In the genomic region with DNA sequence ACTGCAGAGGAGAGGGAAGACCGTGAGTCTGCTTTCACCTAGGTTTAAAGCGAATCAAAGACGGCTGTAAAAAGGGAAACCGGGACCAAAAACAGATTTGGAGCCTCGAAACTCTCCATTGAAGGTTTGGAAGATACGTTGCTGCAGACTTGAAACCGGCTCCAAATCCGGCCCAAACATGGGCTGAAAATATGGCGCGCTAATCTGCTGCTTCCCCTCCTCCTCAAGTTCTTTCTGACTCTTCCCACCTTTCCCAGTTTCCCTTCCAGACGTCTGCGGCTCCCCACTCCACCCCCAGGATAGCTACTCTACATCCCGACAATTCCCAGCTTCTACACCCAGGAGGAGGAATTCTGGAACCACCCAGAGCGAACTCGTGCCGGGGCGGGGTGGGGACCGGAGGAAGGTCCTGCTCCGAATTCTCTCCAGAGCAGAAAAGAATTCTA, we compare ENCODE assay signal across 8 cellular contexts. TPM values are rescaled to one million over a fixed set of nuclear protein-coding genes. Genes with fewer than 3 reads are reported as not detected.
DNase-seq lines count a peak whose midpoint lies in the region; ATAC-seq and TF ChIP-seq lines count a peak whose summit lies in the region.

No MANE protein-coding gene starts in this region.

- H3K9me3 Mint-ChIP-seq in activated naive CD4-positive, alpha-beta T cell treated with anti-CD3 and anti-CD28 coated beads, Interleukin-2, amount 10 ng/mL, durations not matched to agents 7 days and 5 days, result no peaks in the 10 kb centered on the region
- H3K9me3 Mint-ChIP-seq in dendritic cell treated with granulocyte-macrophage colony-stimulating factor and Interleukin-4, amounts not matched to agents 40 ng/mL and 50 ng/mL, for 4 days, result no peaks in the 10 kb centered on the region

- H3K4me1 Mint-ChIP-seq in activated naive CD4-positive, alpha-beta T cell treated with anti-CD3 and anti-CD28 coated beads, Interleukin-2, amount 10 ng/mL, durations not matched to agents 7 days and 5 days, result peaks cover 30% of the 10 kb centered on the region
- H3K4me1 Mint-ChIP-seq in dendritic cell treated with granulocyte-macrophage colony-stimulating factor and Interleukin-4, amounts not matched to agents 40 ng/mL and 50 ng/mL, for 4 days (ENCODE audit: low read depth), result peaks cover 35% of the 10 kb centered on the region

- no peak for TF ChIP-seq POLR2A in uterus (IDR thresholded peaks at IDR 0.05)

- peak overlapping the region; percentile 58 for H3K27ac Mint-ChIP-seq in activated naive CD4-positive, alpha-beta T cell treated with anti-CD3 and anti-CD28 coated beads, Interleukin-2, amount 10 ng/mL, durations not matched to agents 7 days and 5 days
- no peak overlapping the region for H3K27ac Mint-ChIP-seq in dendritic cell treated with granulocyte-macrophage colony-stimulating factor and Interleukin-4, amounts not matched to agents 40 ng/mL and 50 ng/mL, for 4 days

- H3K9me3 ChIP-seq in muscle layer of duodenum (ENCODE audit: control insufficient read depth in 1 of 2, low read length in 2 of 2) (no peaks in the 10 kb centered on the region), uterus (no peaks in the 10 kb centered on the region)

- intact Hi-C loops in dendritic cell treated with granulocyte-macrophage colony-stimulating factor and Interleukin-4, amounts not matched to agents 40 ng/mL and 50 ng/mL, for 4 days (cut with micrococcal nuclease), result loop anchor here (2.0 to 10.0 kb wide), 2 partner anchors 441 to 573 kb away; no protein-coding TSS in a partner anchor
- intact Hi-C loops in uterus (cut with DNase I; ENCODE audit: low total_unique reads), result no loop called here

- no peak overlapping the region for H3K27ac ChIP-seq in muscle layer of duodenum (ENCODE audit: low read length)
- H3K27ac ChIP-seq in uterus, result no peak overlapping the region

- no peak for DNase-seq in activated naive CD4-positive, alpha-beta T cell treated with anti-CD3 and anti-CD28 coated beads, Interleukin-2, amount 10 ng/mL, durations not matched to agents 7 days and 5 days
- DNase-seq in activated naive CD4-positive, alpha-beta T cell (lab: John Stamatoyannopoulos, UW), result no peak
- DNase-seq in uterus, result no peak
- DNase-seq in germinal center (ENCODE audit: low spot score), result no peak
- DNase-seq in OCI-M1 (lab: John Stamatoyannopoulos, UW), result no peak

- H3K4me3 ChIP-seq in muscle layer of duodenum (ENCODE audit: low read depth in 1 of 2, low read length in 2 of 2), result peak overlapping the region; percentile 74 to 85
- H3K4me3 ChIP-seq in uterus, result peak overlapping the region; percentile 34 to 40

- no peak for TF ChIP-seq CTCF in uterus (IDR thresholded peaks at IDR 0.05)

- peaks cover 2% of the 10 kb centered on the region for H3K36me3 Mint-ChIP-seq in activated naive CD4-positive, alpha-beta T cell treated with anti-CD3 and anti-CD28 coated beads, Interleukin-2, amount 10 ng/mL, durations not matched to agents 7 days and 5 days
- peaks cover 10% of the 10 kb centered on the region for H3K36me3 Mint-ChIP-seq in dendritic cell treated with granulocyte-macrophage colony-stimulating factor and Interleukin-4, amounts not matched to agents 40 ng/mL and 50 ng/mL, for 4 days (ENCODE audit: low read depth)

- H3K27me3 Mint-ChIP-seq in activated naive CD4-positive, alpha-beta T cell treated with anti-CD3 and anti-CD28 coated beads, Interleukin-2, amount 10 ng/mL, durations not matched to agents 7 days and 5 days, result peaks cover 79% of the 10 kb centered on the region
- peaks cover 84% of the 10 kb centered on the region for H3K27me3 Mint-ChIP-seq in dendritic cell treated with granulocyte-macrophage colony-stimulating factor and Interleukin-4, amounts not matched to agents 40 ng/mL and 50 ng/mL, for 4 days

- H3K4me1 ChIP-seq in muscle layer of duodenum (ENCODE audit: control insufficient read depth in 1 of 2, insufficient read depth in 2 of 2, low read length in 2 of 2) (peaks cover 0 to 32% of the 10 kb centered on the region in 2 donors), uterus (no peaks in the 10 kb centered on the region)

- H3K4me3 Mint-ChIP-seq in activated naive CD4-positive, alpha-beta T cell treated with anti-CD3 and anti-CD28 coated beads, Interleukin-2, amount 10 ng/mL, durations not matched to agents 7 days and 5 days, result peak overlapping the region; percentile 82
- H3K4me3 Mint-ChIP-seq in dendritic cell treated with granulocyte-macrophage colony-stimulating factor and Interleukin-4, amounts not matched to agents 40 ng/mL and 50 ng/mL, for 4 days, result peak overlapping the region; percentile 90

- H3K36me3 ChIP-seq in muscle layer of duodenum (ENCODE audit: control insufficient read depth in 1 of 2, insufficient read depth in 2 of 2, low read length in 2 of 2) (no peaks in the 10 kb centered on the region), uterus (no peaks in the 10 kb centered on the region)

- no peak for ATAC-seq in GM21526 (IDR thresholded peaks at IDR 0.05; ENCODE audit: low FRiP score, unreplicated experiment)

- H3K27me3 ChIP-seq in muscle layer of duodenum (ENCODE audit: low read depth, low read length) (peaks cover 58% of the 10 kb centered on the region), uterus (peaks cover 4 to 15% of the 10 kb centered on the region in 2 donors)

- CTCF ChIA-PET in activated naive CD4-positive, alpha-beta T cell treated with anti-CD3 and anti-CD28 coated beads, Interleukin-2, amount 10 ng/mL, durations not matched to agents 7 days and 5 days (lab: Charles Lee), result interaction anchor here (0.9 to 3.3 kb wide), 6 partner anchors 10 to 618 kb away, joined by 3 to 58 read pairs (median 4); a partner anchor contains a TSS

RNA-seq across cellular contexts. Expression of a gene that starts 8.7 kb away (rescaled TPM):
- total RNA-seq in uterus, result under 1 TPM in 2 of 4 donors, not detected in 2; 0.62 to 0.82 TPM
